Comparison of ENCODE assay signal across 8 cellular contexts in the genomic region with DNA sequence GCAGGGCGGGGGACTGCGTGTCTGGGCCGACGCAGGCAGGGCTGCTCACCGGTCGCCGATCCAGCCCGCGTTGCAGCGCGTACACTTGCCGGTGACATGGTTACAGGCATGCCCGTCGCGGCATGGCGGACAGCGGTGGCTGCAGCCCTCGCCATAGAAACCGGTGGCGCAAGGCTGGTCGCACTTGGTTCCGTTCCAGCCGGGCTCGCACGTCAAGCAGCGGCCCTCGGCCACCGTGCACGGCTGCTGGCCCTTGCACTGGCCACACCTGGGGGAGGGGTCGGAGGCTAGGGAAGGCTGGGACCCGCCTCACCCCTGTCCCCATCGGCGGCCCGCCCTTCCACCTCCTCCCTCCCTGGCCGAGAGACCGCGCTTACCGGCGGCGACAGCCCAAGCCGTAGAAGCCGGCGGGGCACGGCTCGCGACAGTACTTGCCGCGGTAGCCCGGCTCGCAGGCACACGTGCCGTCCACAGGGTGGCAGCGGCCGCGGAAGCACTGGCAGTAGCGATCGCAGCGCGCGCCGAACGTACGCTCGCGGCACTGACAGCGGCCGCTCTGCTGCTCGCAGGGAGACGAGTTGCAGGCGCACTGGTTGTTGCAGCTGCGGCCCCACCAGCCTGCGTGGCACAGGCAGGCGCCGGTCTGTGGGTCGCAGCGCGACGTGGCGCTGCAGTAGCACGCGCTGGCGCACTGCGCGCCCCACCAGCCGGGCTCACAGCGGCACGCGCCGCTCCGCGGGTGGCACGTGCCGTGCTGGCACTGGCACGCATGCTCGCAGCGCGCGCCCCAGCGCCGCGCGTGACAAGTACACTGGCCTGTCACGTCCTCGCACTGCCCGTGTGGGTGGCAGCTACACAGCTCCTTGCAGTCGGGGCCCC. TPM values are rescaled to one million over a fixed set of nuclear protein-coding genes. Genes with fewer than 3 reads are reported as not detected.
DNase-seq lines count a peak whose midpoint lies in the region; ATAC-seq, FAIRE-seq and TF ChIP-seq lines count a peak whose summit lies in the region.

No MANE protein-coding gene starts in this region.

- no peak for FAIRE-seq in H54 (lab: Jason Lieb, UNC)

- peaks cover 76% of the 10 kb centered on the region for H4K20me1 ChIP-seq in SK-N-SH (ENCODE audit: insufficient read depth)

- no peak for TF ChIP-seq POLR2A in H54 (IDR thresholded peaks at IDR 0.05; ENCODE audit: low read depth, low read length)

- CTCF ChIA-PET in SK-N-SH (lab: Yijun Ruan, JAX): interaction anchor here (1.0 to 6.4 kb wide), 2 partner anchors 12 kb away, joined by 4 to 38 read pairs; no protein-coding TSS in a partner anchor

- TF ChIP-seq EP300 in SK-N-SH (IDR thresholded peaks at IDR 0.05; ENCODE audit: borderline replicate concordance in 1 of 2, low read depth in 1 of 2, low read length in 1 of 2): no peak

- 75% methylated on average over 28 of the region's 106 CpGs for WGBS in SK-N-SH (ENCODE audit: low lambda C conversion rate)

- peaks cover 13% of the 10 kb centered on the region for H3K4me1 Mint-ChIP-seq in memory B cell
- H3K4me1 Mint-ChIP-seq in stimulated activated naive CD8-positive, alpha-beta T cell treated with anti-CD3 and anti-CD28 coated beads, Interleukin-15, Interleukin-2, amounts not matched to agents 100 ng/mL and 50 ng/mL, for 24 hours (ENCODE audit: low read depth): peaks cover 23% of the 10 kb centered on the region

- H3K4me1 ChIP-seq in SK-N-SH (ENCODE audit: control insufficient read depth in 1 of 2, insufficient read depth in 2 of 2, low read depth in 1 of 2, low read length in 1 of 2) (peaks cover 12 to 14% of the 10 kb centered on the region in 2 experiments; a peak in 3 of 4 replicates), HAP-1 (peaks cover 2% of the 10 kb centered on the region; the same call in 1 of the 2 replicates)

- ATAC-seq in SK-N-SH treated with all-trans-retinoic acid at 6 μM for 48 hours (no peak), memory B cell (ENCODE audit: low read depth) (peak; percentile 72)

- no peaks in the 10 kb centered on the region for H3K27me3 ChIP-seq in SK-N-SH (ENCODE audit: insufficient read depth)
- H3K27me3 ChIP-seq in HAP-1 (ENCODE audit: low read depth): no peaks in the 10 kb centered on the region

- H3K9me3 Mint-ChIP-seq in memory B cell: no peaks in the 10 kb centered on the region
- no peaks in the 10 kb centered on the region for H3K9me3 Mint-ChIP-seq in stimulated activated naive CD8-positive, alpha-beta T cell treated with anti-CD3 and anti-CD28 coated beads, Interleukin-15, Interleukin-2, amounts not matched to agents 100 ng/mL and 50 ng/mL, for 24 hours

- TF ChIP-seq CTCF in SK-N-SH (IDR thresholded peaks at IDR 0.05): no peak
- TF ChIP-seq CTCF in coronary artery (IDR thresholded peaks at IDR 0.05): no peak

- no peaks in the 10 kb centered on the region for H3F3A ChIP-seq in SK-N-SH (replicated peaks; ENCODE audit: insufficient read depth)

- H2AFZ ChIP-seq in SK-N-SH (ENCODE audit: low read depth): no peak overlapping the region

- H3K4me3 Mint-ChIP-seq in memory B cell: peak overlapping the region; percentile 92
- H3K4me3 Mint-ChIP-seq in stimulated activated naive CD8-positive, alpha-beta T cell treated with anti-CD3 and anti-CD28 coated beads, Interleukin-15, Interleukin-2, amounts not matched to agents 100 ng/mL and 50 ng/mL, for 24 hours: peak overlapping the region; percentile 51

- H3K4me3 ChIP-seq in SK-N-SH (ENCODE audit: low read depth in 2 of 2, low read length in 1 of 2): no peak overlapping the region
- H3K4me3 ChIP-seq in coronary artery: peak overlapping the region; percentile 59
- H3K4me3 ChIP-seq in HAP-1: no peak overlapping the region

- no peaks in the 10 kb centered on the region for H3K9me2 ChIP-seq in SK-N-SH

- peak; percentile 57 for DNase-seq in SK-N-SH
- peak; percentile 45 for DNase-seq in UCSD-AML1 (lab: John Stamatoyannopoulos, UW; ENCODE audit: unreplicated experiment)
- no peak for DNase-seq in coronary artery (ENCODE audit: low spot score)
- peak; percentile 52 to 65 for DNase-seq in memory B cell (ENCODE audit: low spot score in 2 of 2)
- DNase-seq in H54 (ENCODE audit: insufficient read length, low spot score): no peak
- DNase-seq in HAP-1 (ENCODE audit: low spot score in 2 of 2): no peak

- in situ Hi-C loops in HAP-1 (cut with MboI; ENCODE audit: low sequenced_read_pairs): no loop called here

- TF ChIP-seq RAD21 in SK-N-SH (IDR thresholded peaks at IDR 0.05; ENCODE audit: low read length): no peak

- H3K27ac ChIP-seq in SK-N-SH (ENCODE audit: low read depth in 2 of 2, low read length in 1 of 2): no peak overlapping the region
- no peak overlapping the region for H3K27ac ChIP-seq in coronary artery

- H3K4me2 ChIP-seq in SK-N-SH: no peak overlapping the region

- H3K27ac Mint-ChIP-seq in memory B cell: no peak overlapping the region
- no peak overlapping the region for H3K27ac Mint-ChIP-seq in stimulated activated naive CD8-positive, alpha-beta T cell treated with anti-CD3 and anti-CD28 coated beads, Interleukin-15, Interleukin-2, amounts not matched to agents 100 ng/mL and 50 ng/mL, for 24 hours

- POLR2A ChIA-PET in SK-N-SH (lab: Yijun Ruan, JAX): no interaction called here

- H3K36me3 ChIP-seq in SK-N-SH (replicated peaks in 1 of 2; ENCODE audit: control insufficient read depth in 1 of 2, insufficient read depth in 2 of 2, low read length in 1 of 2) (peaks cover 11 to 46% of the 10 kb centered on the region in 2 experiments), HAP-1 (replicated peaks) (peaks cover 34% of the 10 kb centered on the region)

- peaks cover 57% of the 10 kb centered on the region for H3K79me2 ChIP-seq in SK-N-SH (ENCODE audit: insufficient read depth)

- H3K36me3 Mint-ChIP-seq in memory B cell: peaks cover 2% of the 10 kb centered on the region
- no peaks in the 10 kb centered on the region for H3K36me3 Mint-ChIP-seq in stimulated activated naive CD8-positive, alpha-beta T cell treated with anti-CD3 and anti-CD28 coated beads, Interleukin-15, Interleukin-2, amounts not matched to agents 100 ng/mL and 50 ng/mL, for 24 hours (ENCODE audit: low read depth)

- H3K9me3 ChIP-seq in SK-N-SH (no peaks in the 10 kb centered on the region), HAP-1 (no peaks in the 10 kb centered on the region)

- peaks cover 32% of the 10 kb centered on the region for H3K27me3 Mint-ChIP-seq in memory B cell
- peaks cover 65% of the 10 kb centered on the region for H3K27me3 Mint-ChIP-seq in stimulated activated naive CD8-positive, alpha-beta T cell treated with anti-CD3 and anti-CD28 coated beads, Interleukin-15, Interleukin-2, amounts not matched to agents 100 ng/mL and 50 ng/mL, for 24 hours

- no peak overlapping the region for H3K9ac ChIP-seq in SK-N-SH

TF ChIP-seq in SK-N-SH, 30 proteins besides CTCF, POLR2A, EP300 and RAD21 (continues in another document):
- no peak for TF ChIP-seq RXRA (IDR thresholded peaks at IDR 0.05; ENCODE audit: borderline replicate concordance, low read depth)
- no peak for TF ChIP-seq TAF1 (IDR thresholded peaks at IDR 0.05; ENCODE audit: borderline replicate concordance, low read depth, low read length)
- no peak for TF ChIP-seq NFIC (IDR thresholded peaks at IDR 0.05; ENCODE audit: borderline replicate concordance)
- TF ChIP-seq TCF12 (IDR thresholded peaks at IDR 0.05): no peak
- TF ChIP-seq, protein P1, sequence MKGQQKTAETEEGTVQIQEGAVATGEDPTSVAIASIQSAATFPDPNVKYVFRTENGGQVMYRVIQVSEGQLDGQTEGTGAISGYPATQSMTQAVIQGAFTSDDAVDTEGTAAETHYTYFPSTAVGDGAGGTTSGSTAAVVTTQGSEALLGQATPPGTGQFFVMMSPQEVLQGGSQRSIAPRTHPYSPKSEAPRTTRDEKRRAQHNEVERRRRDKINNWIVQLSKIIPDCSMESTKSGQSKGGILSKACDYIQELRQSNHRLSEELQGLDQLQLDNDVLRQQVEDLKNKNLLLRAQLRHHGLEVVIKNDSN (IDR thresholded peaks at IDR 0.05; ENCODE audit: borderline replicate concordance, low read depth): no peak
- no peak for TF ChIP-seq MXI1 (IDR thresholded peaks at IDR 0.05; ENCODE audit: low read depth, low read length)
- no peak for TF ChIP-seq CHD2 (IDR thresholded peaks at IDR 0.05; ENCODE audit: low read length, partially characterized antibody)
- no peak for TF ChIP-seq SIN3A (IDR thresholded peaks at IDR 0.05; ENCODE audit: borderline replicate concordance, low read depth, low read length)
- no peak for TF ChIP-seq SMC3 (IDR thresholded peaks at IDR 0.05; ENCODE audit: low read depth, low read length)
- no peak for TF ChIP-seq NRF1 (IDR thresholded peaks at IDR 0.05; ENCODE audit: low read depth, low read length)

TF ChIP-seq in SK-N-SH treated with all-trans-retinoic acid at 6 μM for 48 hours, 23 proteins besides CTCF, POLR2A, EP300 and RAD21:
- TF ChIP-seq ISL1 (CRISPR knock-in tag; IDR thresholded peaks at IDR 0.05) (no peak), ESRRG (CRISPR knock-in tag; IDR thresholded peaks at IDR 0.05) (no peak), CSDC2 (CRISPR knock-in tag; IDR thresholded peaks at IDR 0.05) (no peak), ZFP3 (CRISPR knock-in tag; IDR thresholded peaks at IDR 0.05) (no peak), GLIS3 (CRISPR knock-in tag; IDR thresholded peaks at IDR 0.05) (no peak), ZNF70 (CRISPR knock-in tag; IDR thresholded peaks at IDR 0.05) (no peak), RARB (CRISPR knock-in tag; IDR thresholded peaks at IDR 0.05) (no peak), ZNF8 (CRISPR knock-in tag; IDR thresholded peaks at IDR 0.05) (no peak), OSR1 (CRISPR knock-in tag; IDR thresholded peaks at IDR 0.05) (no peak), ZC3H10 (CRISPR knock-in tag; IDR thresholded peaks at IDR 0.05) (no peak)

RNA-seq across cellular contexts. Expression of a gene that starts 6.7 kb away (rescaled TPM):
- 32.1 and 49.0 TPM in 2 replicates for polyA plus RNA-seq in SK-N-SH (2012; rRNA removed)
- 21.0 and 41.3 TPM in 2 replicates for polyA plus RNA-seq in SK-N-SH (2012; cell fraction: cytosol; rRNA removed)
- 91.3 and 138 TPM in 2 replicates for polyA plus RNA-seq in SK-N-SH (2012; cell fraction: nucleus; rRNA removed)

RNA-seq across cellular contexts. Expression of a gene that starts 36.9 kb away (rescaled TPM):
- 8.0 and 9.9 TPM in 2 replicates for polyA plus RNA-seq in SK-N-SH (2012; rRNA removed)
- polyA plus RNA-seq in SK-N-SH (2012; cell fraction: cytosol; rRNA removed): 4.5 and 7.5 TPM in 2 replicates
- polyA plus RNA-seq in SK-N-SH (2012; cell fraction: nucleus; rRNA removed): 16.9 and 18.8 TPM in 2 replicates

Comparison
In these comparisons a context has a peak if more than half of its experiments do, and no peak if none do; other contexts are left out.
1. DNase-seq: peak in SK-N-SH (single experiment), UCSD-AML1 (single experiment) and memory B cell (2 of 2); none in coronary artery (single experiment), H54 (single experiment) and HAP-1 (0 of 2).